Comparison of ENCODE assay signal across 8 cellular contexts in genomic region chr11:693415-693831, GRCh38.
A peak's percentile ranks its signal among the peaks of the same experiment; 100 is the strongest.
DNase-seq lines count a peak whose midpoint lies in the region; ATAC-seq and TF ChIP-seq lines count a peak whose summit lies in the region.

No MANE protein-coding gene starts in this region.

- H3K9ac ChIP-seq in OCI-LY1 (ENCODE audit: low read length), result peak overlapping the region; percentile 11; the same call in 1 of the 2 replicates

- peak overlapping the region; percentile 22 for H3K27ac ChIP-seq in OCI-LY1 (ENCODE audit: low read depth, low read length, poor library complexity, severe bottlenecking)

- peaks cover 28% of the 10 kb centered on the region for H3K36me3 Mint-ChIP-seq in effector memory CD8-positive, alpha-beta T cell (ENCODE audit: insufficient read depth)

- no peaks in the 10 kb centered on the region for H3K27me3 Mint-ChIP-seq in effector memory CD8-positive, alpha-beta T cell

- no peaks in the 10 kb centered on the region for H3K9me3 Mint-ChIP-seq in effector memory CD8-positive, alpha-beta T cell

- H2AFZ ChIP-seq in OCI-LY1 (ENCODE audit: low read length), result no peak overlapping the region

- H3K27ac Mint-ChIP-seq in effector memory CD8-positive, alpha-beta T cell, result peak overlapping the region; percentile 88 to 95

- peak overlapping the region; percentile 65 for H3K4me2 ChIP-seq in OCI-LY1 (ENCODE audit: low read length)

- TF ChIP-seq CTCF in OCI-LY1 (IDR thresholded peaks at IDR 0.05; ENCODE audit: low read length), result no peak

- no peaks in the 10 kb centered on the region for H3K9me3 ChIP-seq in OCI-LY1 (ENCODE audit: low read length)

- H3K79me2 ChIP-seq in OCI-LY1 (ENCODE audit: insufficient read depth, low read length), result no peaks in the 10 kb centered on the region

- peak overlapping the region; percentile 89 for H3K4me3 ChIP-seq in OCI-LY1 (ENCODE audit: low read depth, low read length, poor library complexity, severe bottlenecking)
- peak overlapping the region; percentile 90 for H3K4me3 ChIP-seq in skeletal muscle cell (ENCODE audit: low read depth, low read length)

- H3K4me1 ChIP-seq in OCI-LY1 (ENCODE audit: insufficient read depth, low read length, severe bottlenecking), result peaks cover 37% of the 10 kb centered on the region

- DNase-seq in DMS153 (lab: John Stamatoyannopoulos, UW) (peak; percentile 45), DMS153 treated with DMSO at 0.1 percent for 48 hours (lab: John Stamatoyannopoulos, UW; ENCODE audit: unreplicated experiment) (no peak), skeletal muscle cell (ENCODE audit: low read depth) (no peak), head of caudate nucleus (no peak)
- no peak for DNase-seq in effector memory CD8-positive, alpha-beta T cell

- no peaks in the 10 kb centered on the region for H3K9me2 ChIP-seq in OCI-LY1 (ENCODE audit: low read depth, low read length)

- peaks cover 29% of the 10 kb centered on the region in 2 donors for H3K4me1 Mint-ChIP-seq in effector memory CD8-positive, alpha-beta T cell (ENCODE audit: low read depth in 2 of 2)

- H3K36me3 ChIP-seq in OCI-LY1 (ENCODE audit: insufficient read depth, low read length), result peaks cover 11% of the 10 kb centered on the region

- no peaks in the 10 kb centered on the region for H3F3A ChIP-seq in OCI-LY1 (ENCODE audit: insufficient read depth, low read length)

- H3K4me3 Mint-ChIP-seq in effector memory CD8-positive, alpha-beta T cell, result peak overlapping the region; percentile 80 to 87

- intact Hi-C loops in head of caudate nucleus (cut with DNase I), result loop anchor here (10.0 kb wide), 1 partner anchor 129 kb away; the partner anchor contains the start of genes LMNTD2 and RASSF7

- no peaks in the 10 kb centered on the region for H3K27me3 ChIP-seq in OCI-LY1 (ENCODE audit: insufficient read depth, low read length)

- H4K20me1 ChIP-seq in OCI-LY1 (ENCODE audit: insufficient read depth, low read length), result no peaks in the 10 kb centered on the region

- ATAC-seq in effector memory CD8-positive, alpha-beta T cell (replicated peaks), result no peak
- ATAC-seq in GM21723 (IDR thresholded peaks at IDR 0.05; ENCODE audit: unreplicated experiment) (no peak), GM21786 (IDR thresholded peaks at IDR 0.05; ENCODE audit: unreplicated experiment) (no peak)
